ENCODE assay signal across 24 cellular contexts in genomic region chr7:10300557-10300956, GRCh38.
A peak's percentile ranks its signal among the peaks of the same experiment; 100 is the strongest.
DNase-seq lines count a peak whose midpoint lies in the region; ATAC-seq, FAIRE-seq and TF ChIP-seq lines count a peak whose summit lies in the region.
"Had no signal": no experiment of that assay in that cellular context is flagged by ENCODE, and none has a peak within 500 bp of the region (broad histone marks: within the 10 kb centered on the region; RNA-seq: fewer than 3 reads in every experiment).

No MANE protein-coding gene starts in this region.

- H3K4me3 Mint-ChIP-seq in osteocyte (ENCODE audit: unreplicated experiment): no peak overlapping the region
- H3K4me3 Mint-ChIP-seq: activated CD4-positive, alpha-beta memory T cell treated with anti-CD3 and anti-CD28 coated beads for 36 hours; activated naive CD8-positive, alpha-beta T cell had no signal

- no peak overlapping the region for H3K27ac ChIP-seq in H1 (ENCODE audit: low read depth, low read length)
- H3K27ac ChIP-seq in stomach: no peak overlapping the region
- H3K27ac ChIP-seq: prostate gland, upper lobe of left lung had no signal

- no peak overlapping the region for H2BK5ac ChIP-seq in H1 (ENCODE audit: low read depth, low read length)

- no peaks in the 10 kb centered on the region for H3K23me2 ChIP-seq in H1 (ENCODE audit: low read depth, low read length)

- H3K27me3 Mint-ChIP-seq in osteocyte (ENCODE audit: unreplicated experiment): no peaks in the 10 kb centered on the region
- H3K27me3 Mint-ChIP-seq: activated CD4-positive, alpha-beta memory T cell treated with anti-CD3 and anti-CD28 coated beads for 36 hours; activated naive CD8-positive, alpha-beta T cell had no signal

- peaks cover 3% of the 10 kb centered on the region for H3K9me3 Mint-ChIP-seq in osteocyte (ENCODE audit: unreplicated experiment)
- H3K9me3 Mint-ChIP-seq: activated T-helper 2 cell treated with anti-CD3 and anti-CD28 coated beads, Interferon-gamma antibody, Interleukin-2, Interleukin-4, amounts not matched to agents 10 μg/mL and 5 μg/mL and 100 μg/mL, durations not matched to agents 14 hours and 24 hours and 36 hours had no signal

- CTCF ChIA-PET in H1 (lab: Charles Lee; ENCODE audit: partially characterized antibody): interaction anchor here (0.6 to 1.3 kb wide), 6 partner anchors 10 to 909 kb away, joined by 3 to 4 read pairs (median 3); no protein-coding TSS in a partner anchor

- no peaks in the 10 kb centered on the region for H3K9me3 ChIP-seq in H1 (ENCODE audit: insufficient read depth in 2 of 2, low read depth in 1 of 2, low read length in 1 of 2)
- H3K9me3 ChIP-seq in stomach: no peaks in the 10 kb centered on the region
- H3K9me3 ChIP-seq: BE2C, prostate gland, upper lobe of left lung had no signal

- TF ChIP-seq RAD21 in H1 (IDR thresholded peaks at IDR 0.05 in 1 of 2, conservative IDR thresholded peaks at IDR 0.05 in 1 of 2; ENCODE audit: low read depth in 2 of 2, low read length in 2 of 2): no peak

- H3K14ac ChIP-seq in H1 (ENCODE audit: insufficient read length): no peak overlapping the region

- H2BK120ac ChIP-seq in H1 (replicated peaks; ENCODE audit: low read depth, low read length): no peak overlapping the region

- intact Hi-C loops in stomach (cut with DNase I; ENCODE audit: low total_unique reads): no loop called here

- H2AK5ac ChIP-seq in H1 (ENCODE audit: low read depth, low read length): no peak overlapping the region

- TF ChIP-seq EP300 in H1 (IDR thresholded peaks at IDR 0.05; ENCODE audit: borderline replicate concordance in 1 of 2, low read depth in 2 of 2, low read length in 2 of 2): no peak
- TF ChIP-seq EP300 in stomach (IDR thresholded peaks at IDR 0.05): no peak

- no peaks in the 10 kb centered on the region for H3K4me1 Mint-ChIP-seq in osteocyte (ENCODE audit: unreplicated experiment)

- H3K9ac ChIP-seq in H1 (replicated peaks in 1 of 4; ENCODE audit: extremely low read depth in 1 of 4, low read depth in 3 of 4, low read length in 3 of 4): no peak overlapping the region

- H2AFZ ChIP-seq in H1 (ENCODE audit: low read length): peak overlapping the region; percentile 76

- TF ChIP-seq POLR2A in H1 (IDR thresholded peaks at IDR 0.05; ENCODE audit: control extremely low read depth in 1 of 2, low read depth in 2 of 2, low read length in 2 of 2) (no peak), stomach (IDR thresholded peaks at IDR 0.05) (no peak)

- H3K79me1 ChIP-seq in H1 (ENCODE audit: low read depth, low read length): no peaks in the 10 kb centered on the region

- ATAC-seq in stimulated activated naive CD8-positive, alpha-beta T cell treated with anti-CD3 and anti-CD28 coated beads, Interleukin-15, Interleukin-2, amounts not matched to agents 100 U/mL and 50 U/mL, for 24 hours: no peak
- ATAC-seq: PC-3 had no signal

- no peak overlapping the region for H3K56ac ChIP-seq in H1 (replicated peaks; ENCODE audit: insufficient read length, low read depth, low read length)

- no peaks in the 10 kb centered on the region for H3K36me3 Mint-ChIP-seq in osteocyte (ENCODE audit: unreplicated experiment)
- H3K36me3 Mint-ChIP-seq: activated CD4-positive, alpha-beta memory T cell treated with anti-CD3 and anti-CD28 coated beads for 36 hours; activated naive CD8-positive, alpha-beta T cell had no signal

- no peak overlapping the region for H3K27ac Mint-ChIP-seq in osteocyte (ENCODE audit: unreplicated experiment)
- H3K27ac Mint-ChIP-seq: activated CD4-positive, alpha-beta memory T cell treated with anti-CD3 and anti-CD28 coated beads for 36 hours; activated naive CD8-positive, alpha-beta T cell; activated T-helper 2 cell treated with anti-CD3 and anti-CD28 coated beads, Interferon-gamma antibody, Interleukin-2, Interleukin-4, amounts not matched to agents 10 μg/mL and 5 μg/mL and 100 μg/mL, durations not matched to agents 14 hours and 24 hours and 36 hours had no signal

- no peak overlapping the region for H3K18ac ChIP-seq in H1 (ENCODE audit: extremely low read depth, low read length)

- H2BK15ac ChIP-seq in H1 (ENCODE audit: low read length): no peak overlapping the region

- no peak overlapping the region for H2BK20ac ChIP-seq in H1 (ENCODE audit: low read length)

- H3K4ac ChIP-seq in H1 (replicated peaks; ENCODE audit: insufficient read length, low read depth, low read length): no peak overlapping the region

- H4K20me1 ChIP-seq in H1 (replicated peaks in 1 of 2; ENCODE audit: control insufficient read depth in 1 of 2, insufficient read depth in 2 of 2, low read length in 2 of 2): no peaks in the 10 kb centered on the region

- H4K5ac ChIP-seq in H1 (ENCODE audit: insufficient read length, low read depth, low read length): no peak overlapping the region

- no peak overlapping the region for H4K8ac ChIP-seq in H1 (ENCODE audit: extremely low read depth, insufficient read depth, low read length)

- H3K36me3 ChIP-seq in H1 (ENCODE audit: control insufficient read depth in 2 of 4, insufficient read depth in 4 of 4, low read length in 3 of 4) (no peaks in the 10 kb centered on the region), stomach (no peaks in the 10 kb centered on the region)
- H3K36me3 ChIP-seq: BE2C, prostate gland, upper lobe of left lung had no signal

- H4K91ac ChIP-seq in H1 (replicated peaks; ENCODE audit: insufficient read length, low read length): no peak overlapping the region

- DNase-seq in NCI-H345 (lab: John Stamatoyannopoulos, UW) (peak; percentile 6), NCI-H345 treated with DMSO at 0.1 percent for 48 hours (lab: John Stamatoyannopoulos, UW; ENCODE audit: unreplicated experiment) (no peak), NAMALWA (ENCODE audit: low spot score) (peak; percentile 62), H1 (ENCODE audit: low read depth in 1 of 2, low spot score in 2 of 2) (no peak), stomach (peak; percentile 31), NCI-H1092 treated with DMSO at 0.1 percent for 48 hours (lab: John Stamatoyannopoulos, UW) (no peak), osteocyte (ENCODE audit: extremely low spot score, unreplicated experiment) (no peak)
- no peak for DNase-seq in stimulated activated naive CD8-positive, alpha-beta T cell treated with anti-CD3 and anti-CD28 coated beads, Interleukin-15, Interleukin-2, amounts not matched to agents 100 U/mL and 50 U/mL, for 24 hours
- DNase-seq: activated CD4-positive, alpha-beta memory T cell treated with anti-CD3 and anti-CD28 coated beads for 36 hours; BE2C; DMS79 treated with DMSO at 0.1 percent for 48 hours; IMR-90; islet precursor cell; NCI-H1436; NCI-H526; PC-3; SHP77; substantia nigra; SW 1271; upper lobe of left lung had no signal

- no peak overlapping the region for H3K4me2 ChIP-seq in H1 (ENCODE audit: insufficient read depth in 1 of 2, low read depth in 2 of 2, low read length in 2 of 2)

- no peak overlapping the region for H3K23ac ChIP-seq in H1 (ENCODE audit: insufficient read length)

- H2BK12ac ChIP-seq in H1 (ENCODE audit: low read depth, low read length): no peak overlapping the region

- peaks cover 0 to 6% (median 0%) of the 10 kb centered on the region in 4 experiments; a peak in 1 of 7 replicates for H3K4me1 ChIP-seq in H1 (replicated peaks in 1 of 4; ENCODE audit: control insufficient read depth in 3 of 4, insufficient read depth in 4 of 4, low read length in 3 of 4)
- peaks cover 0 to 8% (median 0%) of the 10 kb centered on the region in 4 donors for H3K4me1 ChIP-seq in stomach
- H3K4me1 ChIP-seq: prostate gland, upper lobe of left lung had no signal

- no peak for FAIRE-seq in H1 (lab: Jason Lieb, UNC)
- FAIRE-seq: astrocyte had no signal

- H3K27me3 ChIP-seq in H1 (replicated peaks in 1 of 4; ENCODE audit: control insufficient read depth in 3 of 4, extremely low read depth in 1 of 4, insufficient read depth in 3 of 4, low read length in 3 of 4) (no peaks in the 10 kb centered on the region), stomach (no peaks in the 10 kb centered on the region)
- H3K27me3 ChIP-seq: BE2C, upper lobe of left lung had no signal

- POLR2A ChIA-PET in H1 (lab: Charles Lee; ENCODE audit: partially characterized antibody): no interaction called here

- no peaks in the 10 kb centered on the region for H3K79me2 ChIP-seq in H1 (ENCODE audit: control insufficient read depth in 1 of 2, insufficient read depth in 2 of 2, low read length in 2 of 2)

- TF ChIP-seq CTCF in H1 (IDR thresholded peaks at IDR 0.05; ENCODE audit: control extremely low read depth in 1 of 3, insufficient read depth in 1 of 3, low read depth in 1 of 3, low read length in 3 of 3) (no peak), stomach (IDR thresholded peaks at IDR 0.05) (no peak), osteocyte (IDR thresholded peaks at IDR 0.05) (no peak)

- 78% methylated on average over 5 of the region's 5 CpGs; no CpG with 5 or more reads in 1 of the 2 experiments for WGBS in H1 (ENCODE audit: extremely low coverage in 1 of 2, insufficient coverage in 1 of 2, insufficient read length in 1 of 2, insufficient replicate concordance in 2 of 2, low coverage in 1 of 2, low lambda C conversion rate in 2 of 2, missing lambda C conversion rate in 1 of 2), 2 experiments
- WGBS in stomach, 5 donors: 4 to 19% (median 11%) methylated on average over 5 of the region's 5 CpGs

- H3K4me3 ChIP-seq in H1 (ENCODE audit: extremely low read depth in 1 of 4, insufficient read depth in 2 of 4, low read depth in 3 of 4, low read length in 4 of 4) (no peak overlapping the region), stomach (no peak overlapping the region)
- H3K4me3 ChIP-seq: prostate gland, upper lobe of left lung had no signal

TF ChIP-seq in H1, 55 proteins besides CTCF, POLR2A, EP300 and RAD21:
- TF ChIP-seq ZNF274 (IDR thresholded peaks at IDR 0.05; ENCODE audit: borderline replicate concordance, extremely low read depth, low read length): no peak
- no peak for TF ChIP-seq JUND (IDR thresholded peaks at IDR 0.05; ENCODE audit: low read length)
- no peak for TF ChIP-seq CBX5 (IDR thresholded peaks at IDR 0.05; ENCODE audit: low read depth, low read length)
- TF ChIP-seq SP1 (IDR thresholded peaks at IDR 0.05; ENCODE audit: low read depth, low read length): no peak
- TF ChIP-seq USF2 (IDR thresholded peaks at IDR 0.05; ENCODE audit: low read length): no peak
- no peak for TF ChIP-seq SRF (IDR thresholded peaks at IDR 0.05; ENCODE audit: low read depth, low read length)
- TF ChIP-seq NRF1 (IDR thresholded peaks at IDR 0.05; ENCODE audit: low read depth, low read length): no peak
- TF ChIP-seq SP2 (IDR thresholded peaks at IDR 0.05; ENCODE audit: low read length): no peak

Comparison
In these comparisons a context has a peak if more than half of its experiments do, and no peak if none do; other contexts are left out.
1. DNase-seq: peak in NCI-H345 (single experiment), NAMALWA (single experiment) and stomach (single experiment); none in NCI-H345 treated with DMSO at 0.1 percent for 48 hours (single experiment), H1 (0 of 2), NCI-H1092 treated with DMSO at 0.1 percent for 48 hours (single experiment), stimulated activated naive CD8-positive, alpha-beta T cell treated with anti-CD3 and anti-CD28 coated beads, Interleukin-15, Interleukin-2, amounts not matched to agents 100 U/mL and 50 U/mL, for 24 hours (single experiment) and osteocyte (single experiment).